19 cellular contexts compared by ENCODE assay signal in genomic region chr14:69064596-69064995, GRCh38.
A peak's percentile ranks its signal among the peaks of the same experiment; 100 is the strongest.
DNase-seq lines count a peak whose midpoint lies in the region; ATAC-seq, FAIRE-seq and TF ChIP-seq lines count a peak whose summit lies in the region.
"Had no signal": no experiment of that assay in that cellular context is flagged by ENCODE, and none has a peak within 500 bp of the region (broad histone marks: within the 10 kb centered on the region; RNA-seq: fewer than 3 reads in every experiment).

No MANE protein-coding gene starts in this region.

- no peaks in the 10 kb centered on the region; a peak in 1 of 5 replicates for H3K27me3 ChIP-seq in HepG2 (ENCODE audit: control insufficient read depth in 1 of 2, insufficient read depth in 2 of 2, low read length in 2 of 2)

- no peak overlapping the region for H3K4me2 ChIP-seq in HepG2 (ENCODE audit: low read depth, low read length)

- no peaks in the 10 kb centered on the region for H3K79me2 ChIP-seq in HepG2 (ENCODE audit: insufficient read depth, low read length)

- H2AFZ ChIP-seq in HepG2 (ENCODE audit: low read length): no peak overlapping the region

- H3K4me1 ChIP-seq in HepG2 (ENCODE audit: insufficient read depth, low read length): peaks cover 8% of the 10 kb centered on the region
- no peaks in the 10 kb centered on the region for H3K4me1 ChIP-seq in mucosa of descending colon (ENCODE audit: low read depth)
- H3K4me1 ChIP-seq: HAP-1 had no signal

- ATAC-seq in left colon: peak; percentile 59
- ATAC-seq in HepG2: no peak
- peak; percentile 54 for ATAC-seq in mucosa of descending colon
- no peak for ATAC-seq in left ventricle myocardium superior

- in situ Hi-C loops in HepG2 (cut with HindIII; ENCODE audit: extremely low pct_ligation_motif_present, low pct_unique_long_range_greater_than_20kb): no loop called here

- DNase-seq in left colon: no peak
- DNase-seq in HepG2 (ENCODE audit: low spot score): peak; percentile 35
- no peak for DNase-seq in mucosa of descending colon
- no peak for DNase-seq in MCF 10A (ENCODE audit: unreplicated experiment)
- DNase-seq in left ventricle myocardium superior: no peak
- DNase-seq in NCI-H187 (lab: John Stamatoyannopoulos, UW): no peak
- DNase-seq: C1 segment of cervical spinal cord; Calu3; CD4-positive, alpha-beta memory T cell; COR-L47; DMS53; DMS79 treated with DMSO at 0.1 percent for 48 hours; GF-D8; GOT3; HFFc6 had no signal

- peaks cover 38% of the 10 kb centered on the region for H3K36me3 Mint-ChIP-seq in MCF 10A (ENCODE audit: insufficient read depth, unreplicated experiment)

- H3K36me3 ChIP-seq in HepG2 (replicated peaks in 1 of 2; ENCODE audit: control insufficient read depth in 1 of 2, insufficient read depth in 2 of 2, low read length in 2 of 2): peaks cover 12 to 17% of the 10 kb centered on the region in 2 experiments; a peak in 4 of 5 replicates
- no peaks in the 10 kb centered on the region for H3K36me3 ChIP-seq in mucosa of descending colon (ENCODE audit: low read depth)

- H3K9me3 Mint-ChIP-seq in MCF 10A (ENCODE audit: unreplicated experiment): no peaks in the 10 kb centered on the region
- H3K9me3 Mint-ChIP-seq: CD4-positive, alpha-beta memory T cell; HFFc6 had no signal

- no peak overlapping the region for H3K27ac ChIP-seq in HepG2 (ENCODE audit: extremely low read length, insufficient read depth, low read length)

- CTCF ChIA-PET in HepG2 (lab: Yijun Ruan, JAX; ENCODE audit: low intra/inter-chr PET ratio, low total read pairs) (no interaction called here), MCF 10A (lab: Yijun Ruan, JAX) (interaction anchor here (0.7 kb wide), 1 partner anchor 112 kb away, joined by 3 read pairs; no protein-coding TSS in a partner anchor)

- BruUV-seq in HepG2 (replicated peaks; lab: Mats Ljungman, UMichigan): no TSS peak
- no TSS peak for BruUV-seq in MCF 10A (replicated peaks; lab: Mats Ljungman, UMichigan)

- POLR2A ChIA-PET in HepG2 (lab: Yijun Ruan, JAX): no interaction called here
- POLR2A ChIA-PET in MCF 10A (lab: Yijun Ruan, JAX): interaction anchor here (1.2 kb wide), 1 partner anchor 13 kb away, joined by 4 read pairs; no protein-coding TSS in a partner anchor

- H3K4me1 Mint-ChIP-seq in MCF 10A (ENCODE audit: insufficient read depth, unreplicated experiment): peaks cover 7% of the 10 kb centered on the region

- H3K4me3 ChIP-seq in HepG2 (replicated peaks in 1 of 3; ENCODE audit: insufficient read depth in 1 of 3, low read depth in 2 of 3, low read length in 3 of 3): no peak overlapping the region
- H3K4me3 ChIP-seq in mucosa of descending colon: no peak overlapping the region
- H3K4me3 ChIP-seq: HAP-1 had no signal

- TF ChIP-seq EP300 in HepG2 (IDR thresholded peaks at IDR 0.05; ENCODE audit: low read depth in 2 of 2, low read length in 2 of 2) (no peak), HepG2 (CRISPR knock-in tag; IDR thresholded peaks at IDR 0.05; ENCODE audit: borderline replicate concordance) (no peak)

- no peak overlapping the region for H3K9ac ChIP-seq in HepG2 (ENCODE audit: insufficient read depth, low read depth, low read length)

- TF ChIP-seq POLR2A in HepG2 (IDR thresholded peaks at IDR 0.05; ENCODE audit: insufficient read depth in 1 of 2, low read depth in 2 of 2, low read length in 2 of 2): no peak

- TF ChIP-seq RAD21 in HepG2 (CRISPR knock-in tag; IDR thresholded peaks at IDR 0.05): no peak

- H3K27me3 Mint-ChIP-seq in MCF 10A (ENCODE audit: insufficient read depth, unreplicated experiment): no peaks in the 10 kb centered on the region
- H3K27me3 Mint-ChIP-seq: CD4-positive, alpha-beta memory T cell had no signal

- no peak overlapping the region for H3K4me3 Mint-ChIP-seq in MCF 10A (ENCODE audit: unreplicated experiment)
- H3K4me3 Mint-ChIP-seq: CD4-positive, alpha-beta memory T cell; HFFc6 had no signal

- TF ChIP-seq CTCF in HepG2 (CRISPR knock-in tag; IDR thresholded peaks at IDR 0.05) (no peak), mucosa of descending colon (IDR thresholded peaks at IDR 0.05) (no peak), MCF 10A (IDR thresholded peaks at IDR 0.05; ENCODE audit: unreplicated experiment) (no peak)

- no peaks in the 10 kb centered on the region for H4K20me1 ChIP-seq in HepG2 (ENCODE audit: insufficient read depth, low read length)

- no peak overlapping the region for H3K27ac Mint-ChIP-seq in MCF 10A (ENCODE audit: low read depth, unreplicated experiment)
- H3K27ac Mint-ChIP-seq: HFFc6 had no signal

- no peaks in the 10 kb centered on the region for H3K9me3 ChIP-seq in HepG2 (ENCODE audit: low read length)
- no peaks in the 10 kb centered on the region for H3K9me3 ChIP-seq in mucosa of descending colon
- H3K9me3 ChIP-seq: HAP-1 had no signal

- intact Hi-C loops in left colon (cut with DNase I, micrococcal nuclease): no loop called here
- intact Hi-C loops in HepG2 (cut with micrococcal nuclease; ENCODE audit: unreplicated experiment): no loop called here
- intact Hi-C loops in mucosa of descending colon (cut with DNase I, micrococcal nuclease): no loop called here
- intact Hi-C loops in MCF 10A (cut with micrococcal nuclease): no loop called here
- intact Hi-C loops in left ventricle myocardium superior (cut with micrococcal nuclease): no loop called here

- FAIRE-seq in HepG2 (lab: Jason Lieb, UNC): no peak
- FAIRE-seq: GM12891, GM18507, H54 had no signal

TF ChIP-seq in HepG2, 621 proteins besides CTCF, POLR2A, EP300 and RAD21:
- TF ChIP-seq HNF4A (CRISPR knock-in tag; IDR thresholded peaks at IDR 0.05): peak; percentile 57; the same call in 1 of the 2 replicates
- no peak for TF ChIP-seq GFI1 (CRISPR knock-in tag; IDR thresholded peaks at IDR 0.05; ENCODE audit: borderline replicate concordance)
- peak; percentile 35; the same call in 1 of the 2 replicates for TF ChIP-seq HNF4G (IDR thresholded peaks at IDR 0.05; ENCODE audit: borderline replicate concordance, low read depth, low read length)
- TF ChIP-seq HNF4G (CRISPR knock-in tag; IDR thresholded peaks at IDR 0.05; ENCODE audit: borderline replicate concordance, low read depth): no peak

Comparison
In these comparisons a context has a peak if more than half of its experiments do, and no peak if none do; other contexts are left out.
1. ATAC-seq: peak in left colon (single experiment) and mucosa of descending colon (single experiment); none in HepG2 (single experiment) and left ventricle myocardium superior (single experiment).